Comparison of ENCODE assay signal across 8 cellular contexts in the genomic region with DNA sequence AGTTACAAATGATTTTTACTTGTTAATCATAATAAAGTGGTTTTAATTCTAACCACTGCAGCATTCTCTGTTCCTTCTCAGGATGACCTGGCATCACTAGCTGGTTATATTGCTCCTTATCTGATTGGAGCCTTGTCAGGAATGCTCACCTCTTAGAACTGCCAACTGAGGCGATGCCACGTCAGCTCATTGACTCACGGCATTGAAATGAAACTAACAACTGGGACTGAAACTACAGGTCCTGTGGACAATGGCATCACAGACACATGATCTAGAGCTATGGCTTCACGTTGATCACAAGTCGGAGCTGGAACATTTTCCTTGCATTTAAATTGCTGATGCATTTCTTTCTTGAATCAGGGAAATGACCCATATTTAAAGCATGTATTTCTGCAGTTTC. TPM values are rescaled to one million over a fixed set of nuclear protein-coding genes. Genes with fewer than 3 reads are reported as not detected.
DNase-seq lines count a peak whose midpoint lies in the region; ATAC-seq and TF ChIP-seq lines count a peak whose summit lies in the region.

No MANE protein-coding gene starts in this region.

- no peaks in the 10 kb centered on the region for H3K79me2 ChIP-seq in H9 (ENCODE audit: insufficient read depth, low read length)

- peaks cover 3 to 21% (median 12%) of the 10 kb centered on the region in 3 experiments; a peak in 4 of 7 replicates for H3K36me3 Mint-ChIP-seq in H9 (ENCODE audit: insufficient read depth in 1 of 3, low read depth in 3 of 3)

- no peaks in the 10 kb centered on the region for H3K79me1 ChIP-seq in H9 (ENCODE audit: insufficient read depth, low read depth, low read length, poor library complexity, severe bottlenecking)

- TF ChIP-seq CTCF in AG09309 (IDR thresholded peaks at IDR 0.05; ENCODE audit: control insufficient read depth, insufficient read depth, low read depth, low read length, missing control alignments), result no peak
- no peak for TF ChIP-seq CTCF in testis (IDR thresholded peaks at IDR 0.05)
- no peak for TF ChIP-seq CTCF in H9 (conservative IDR thresholded peaks at IDR 0.05)

- no peak overlapping the region for H2BK20ac ChIP-seq in H9 (ENCODE audit: low read depth, low read length, poor library complexity, severe bottlenecking)

- H3K4me2 ChIP-seq in H9 (ENCODE audit: insufficient read depth, insufficient read length, low read length), result no peak overlapping the region

- H3K9me3 ChIP-seq in testis, result no peaks in the 10 kb centered on the region
- H3K9me3 ChIP-seq in H9 (ENCODE audit: control insufficient read depth, low read depth, low read length), result no peaks in the 10 kb centered on the region

- TF ChIP-seq POLR2A in testis (IDR thresholded peaks at IDR 0.05), result no peak

- peak; percentile 66 for ATAC-seq in GM21576 (IDR thresholded peaks at IDR 0.05; ENCODE audit: unreplicated experiment)
- ATAC-seq in GM19023 (IDR thresholded peaks at IDR 0.05; ENCODE audit: unreplicated experiment), result no peak

- H3K27me3 ChIP-seq in testis (no peaks in the 10 kb centered on the region), H9 (ENCODE audit: insufficient read depth, low read length) (no peaks in the 10 kb centered on the region)

- no peak overlapping the region for H3K14ac ChIP-seq in H9 (ENCODE audit: insufficient read depth, low read length)

- H2AK5ac ChIP-seq in H9 (ENCODE audit: insufficient read length, low read length), result no peak overlapping the region

- no peaks in the 10 kb centered on the region for H3K4me1 ChIP-seq in testis
- no peaks in the 10 kb centered on the region for H3K4me1 ChIP-seq in H9 (ENCODE audit: insufficient read depth, low read length)

- no peak overlapping the region for H2BK120ac ChIP-seq in H9 (ENCODE audit: low read depth, low read length, poor library complexity, severe bottlenecking)

- no peaks in the 10 kb centered on the region for H3K23me2 ChIP-seq in H9 (ENCODE audit: insufficient read length, low read depth, low read length, poor library complexity, severe bottlenecking)

- peaks cover 1 to 4% of the 10 kb centered on the region in 2 experiments; a peak in 3 of 4 replicates for H3K4me1 Mint-ChIP-seq in H9

- H3K4ac ChIP-seq in H9 (ENCODE audit: low read depth, low read length), result no peak overlapping the region

- H3K27ac ChIP-seq in testis (no peak overlapping the region), H9 (ENCODE audit: insufficient read length, low read depth, low read length) (no peak overlapping the region)

- H3K56ac ChIP-seq in H9 (ENCODE audit: insufficient read length, low read depth, low read length), result no peak overlapping the region

- H2BK15ac ChIP-seq in H9 (ENCODE audit: low read depth, low read length), result no peak overlapping the region

- H3K18ac ChIP-seq in H9 (ENCODE audit: insufficient read length, low read depth, low read length), result no peak overlapping the region

- H4K91ac ChIP-seq in H9 (ENCODE audit: insufficient read length, low read depth, low read length), result no peak overlapping the region

- no peak overlapping the region for H4K5ac ChIP-seq in H9 (ENCODE audit: insufficient read length, low read depth, low read length)

- H3K4me3 Mint-ChIP-seq in H9, result no peak overlapping the region

- H3K9me3 Mint-ChIP-seq in H9, result peaks cover 19 to 20% of the 10 kb centered on the region in 2 experiments

- no peaks in the 10 kb centered on the region for H4K20me1 ChIP-seq in H9 (ENCODE audit: control insufficient read depth, insufficient read depth, insufficient read length)

- H2AFZ ChIP-seq in H9 (ENCODE audit: low read length), result no peak overlapping the region

- 28 to 35% methylated on average over 5 of the region's 5 CpGs for WGBS in testis, 2 donors
- WGBS in H9 (ENCODE audit: extremely low coverage, insufficient read length, low lambda C conversion rate), result no CpG with 5 or more reads among the region's 5 CpGs

- H3T11ph ChIP-seq in H9 (ENCODE audit: low read length), result no peak overlapping the region

- H3K27me3 Mint-ChIP-seq in H9 (ENCODE audit: low read depth), result peaks cover under 1% of the 10 kb centered on the region

- no peak overlapping the region for H4K8ac ChIP-seq in H9 (replicated peaks; ENCODE audit: insufficient read length, low read depth, low read length)

- H2BK12ac ChIP-seq in H9 (ENCODE audit: insufficient read length, low read depth, low read length), result no peak overlapping the region

- H3K27ac Mint-ChIP-seq in H9, result no peak overlapping the region

- H3K4me3 ChIP-seq in AG09309 (ENCODE audit: control insufficient read depth, low read depth, low read length), result no peak overlapping the region
- no peak overlapping the region for H3K4me3 ChIP-seq in testis

- H2BK5ac ChIP-seq in H9 (ENCODE audit: insufficient read length, low read length), result no peak overlapping the region

- no peaks in the 10 kb centered on the region for H3K36me3 ChIP-seq in testis (ENCODE audit: low read depth, missing control alignments)

- H3K23ac ChIP-seq in H9 (ENCODE audit: insufficient read length, low read depth, low read length), result no peak overlapping the region

- H3K9ac ChIP-seq in H9 (ENCODE audit: extremely low read depth, insufficient read length, low read length), result no peak overlapping the region

- DNase-seq in AG09309 (ENCODE audit: low read depth) (peak; percentile 70), NCI-H226 (peak; percentile 84), fibroblast of peridontal ligament (ENCODE audit: extremely low read depth) (peak; percentile 2), testis (peak; percentile 38), H9 (no peak)
- DNase-seq in stimulated activated naive CD4-positive, alpha-beta T cell treated with Interleukin-2 at 50 U/mL for 16 hours (lab: John Stamatoyannopoulos, UW), result no peak

- intact Hi-C loops in testis (cut with DNase I; ENCODE audit: low total_unique reads), result no loop called here

RNA-seq across cellular contexts. Expression of a gene that starts 54.9 kb away (rescaled TPM):
- 10 to 100 TPM; 20.9 to 30.9 TPM for total RNA-seq in testis
- polyA plus RNA-seq in testis (ENCODE audit: insufficient read depth, low read depth, low replicate concordance), result 15.6 TPM
- 0.87 and 1.3 TPM in 2 replicates for total RNA-seq in H9 (2021)

Comparison
In these comparisons a context has a peak if more than half of its experiments do, and no peak if none do; other contexts are left out.
1. DNase-seq: peak in AG09309 (single experiment), NCI-H226 (single experiment), fibroblast of peridontal ligament (single experiment) and testis (single experiment); none in stimulated activated naive CD4-positive, alpha-beta T cell treated with Interleukin-2 at 50 U/mL for 16 hours (single experiment) and H9 (single experiment).